9 cellular contexts compared by ENCODE assay signal in genomic region chr6:3324262-3324942, GRCh38.
DNase-seq lines count a peak whose midpoint lies in the region.
"Had no signal": no experiment of that assay in that cellular context is flagged by ENCODE, and none has a peak within 500 bp of the region (broad histone marks: within the 10 kb centered on the region; RNA-seq: fewer than 3 reads in every experiment).

No MANE protein-coding gene starts in this region.

- H3K4me3 Mint-ChIP-seq in dendritic cell treated with granulocyte-macrophage colony-stimulating factor and Interleukin-4, amounts not matched to agents 40 ng/mL and 50 ng/mL, for 4 days: no peak overlapping the region
- H3K4me3 Mint-ChIP-seq: central memory CD8-positive, alpha-beta T cell had no signal

- peak; percentile 8 for DNase-seq in stimulated activated naive CD4-positive, alpha-beta T cell treated with Interleukin-2 at 50 U/mL for 16 hours (lab: John Stamatoyannopoulos, UW)
- DNase-seq in stimulated activated naive CD4-positive, alpha-beta T cell (lab: John Stamatoyannopoulos, UW): no peak
- DNase-seq in HUDEP-2 (lab: John Stamatoyannopoulos, UW; ENCODE audit: unreplicated experiment in 76 of 76) (peak in 67 of 76 experiments; percentile 23 to 92 (median 70)), mucosa of gallbladder (ENCODE audit: low spot score) (peak; percentile 29), DMS 273 (lab: John Stamatoyannopoulos, UW; ENCODE audit: unreplicated experiment) (no peak), GF-D8 (lab: John Stamatoyannopoulos, UW) (no peak), D341Med (ENCODE audit: low spot score) (no peak)

- H3K4me1 Mint-ChIP-seq in dendritic cell treated with granulocyte-macrophage colony-stimulating factor and Interleukin-4, amounts not matched to agents 40 ng/mL and 50 ng/mL, for 4 days (ENCODE audit: low read depth): peaks cover 22% of the 10 kb centered on the region
- H3K4me1 Mint-ChIP-seq: central memory CD8-positive, alpha-beta T cell had no signal

- peak overlapping the region; percentile 15 for H3K27ac Mint-ChIP-seq in dendritic cell treated with granulocyte-macrophage colony-stimulating factor and Interleukin-4, amounts not matched to agents 40 ng/mL and 50 ng/mL, for 4 days

- intact Hi-C loops in dendritic cell treated with granulocyte-macrophage colony-stimulating factor and Interleukin-4, amounts not matched to agents 40 ng/mL and 50 ng/mL, for 4 days (cut with micrococcal nuclease): no loop called here

- H3K9me3 Mint-ChIP-seq in dendritic cell treated with granulocyte-macrophage colony-stimulating factor and Interleukin-4, amounts not matched to agents 40 ng/mL and 50 ng/mL, for 4 days: no peaks in the 10 kb centered on the region
- H3K9me3 Mint-ChIP-seq: central memory CD8-positive, alpha-beta T cell had no signal

- no peaks in the 10 kb centered on the region for H3K36me3 Mint-ChIP-seq in dendritic cell treated with granulocyte-macrophage colony-stimulating factor and Interleukin-4, amounts not matched to agents 40 ng/mL and 50 ng/mL, for 4 days (ENCODE audit: low read depth)

- peaks cover 25% of the 10 kb centered on the region for H3K27me3 Mint-ChIP-seq in dendritic cell treated with granulocyte-macrophage colony-stimulating factor and Interleukin-4, amounts not matched to agents 40 ng/mL and 50 ng/mL, for 4 days

Comparison
In these comparisons a context has a peak if more than half of its experiments do, and no peak if none do; other contexts are left out.
1. DNase-seq: peak in stimulated activated naive CD4-positive, alpha-beta T cell treated with Interleukin-2 at 50 U/mL for 16 hours (single experiment), HUDEP-2 (67 of 76) and mucosa of gallbladder (single experiment); none in stimulated activated naive CD4-positive, alpha-beta T cell (0 of 6), DMS 273 (single experiment), GF-D8 (single experiment) and D341Med (single experiment).